ENCODE assay signal across 30 cellular contexts in genomic region chr6:50116390-50116789, GRCh38.
"Had no signal": no experiment of that assay in that cellular context is flagged by ENCODE, and none has a peak within 500 bp of the region (broad histone marks: within the 10 kb centered on the region; RNA-seq: fewer than 3 reads in every experiment).

No MANE protein-coding gene starts in this region.

- H3K36me3 Mint-ChIP-seq: activated naive CD8-positive, alpha-beta T cell treated with anti-CD3 and anti-CD28 coated beads for 36 hours; naive thymus-derived CD8-positive, alpha-beta T cell; stimulated activated memory B cell treated with anti-CD40 and anti-IgM and Interleukin-4, amounts not matched to agents 10 μg/mL and 1 μg/mL and 100 μg/mL, for 72 hours had no signal

- H3K27me3 Mint-ChIP-seq: activated naive CD8-positive, alpha-beta T cell treated with anti-CD3 and anti-CD28 coated beads for 36 hours; stimulated activated memory B cell treated with anti-CD40 and anti-IgM and Interleukin-4, amounts not matched to agents 10 μg/mL and 1 μg/mL and 100 μg/mL, for 72 hours; stimulated activated naive CD8-positive, alpha-beta T cell treated with anti-CD3 and anti-CD28 coated beads, Interleukin-15, amount 100 ng/mL, for 72 hours had no signal

- H3K36me3 ChIP-seq: adrenal gland, colonic mucosa, lower lobe of right lung, right atrium auricular region, upper lobe of left lung, vagina had no signal

- H3K9me3 Mint-ChIP-seq: activated naive CD8-positive, alpha-beta T cell treated with anti-CD3 and anti-CD28 coated beads for 36 hours; activated T-helper 1 cell treated with anti-CD3 and anti-CD28 coated beads, Interleukin-12 subunit alpha, Interleukin-12 subunit beta, Interleukin-2, Interleukin-4 antibody, amounts not matched to agents 30 ng/mL and 10 ng/mL and 1 ng/mL, durations not matched to agents 14 hours and 24 hours and 36 hours; neural crest cell had no signal

- H3K27ac Mint-ChIP-seq: activated naive CD4-positive, alpha-beta T cell treated with anti-CD3 and anti-CD28 coated beads for 36 hours; activated naive CD8-positive, alpha-beta T cell treated with anti-CD3 and anti-CD28 coated beads for 36 hours; activated T-helper 1 cell treated with anti-CD3 and anti-CD28 coated beads, Interleukin-12 subunit alpha, Interleukin-12 subunit beta, Interleukin-2, Interleukin-4 antibody, amounts not matched to agents 30 ng/mL and 10 ng/mL and 1 ng/mL, durations not matched to agents 14 hours and 24 hours and 36 hours; naive thymus-derived CD8-positive, alpha-beta T cell; stimulated activated memory B cell treated with anti-CD40 and anti-IgM and Interleukin-4, amounts not matched to agents 10 μg/mL and 1 μg/mL and 100 μg/mL, for 72 hours; stimulated activated naive CD8-positive, alpha-beta T cell treated with anti-CD3 and anti-CD28 coated beads, Interleukin-15, amount 100 ng/mL, for 72 hours had no signal

- DNase-seq: activated CD4-positive, alpha-beta T cell treated with anti-CD3 and anti-CD28 coated beads for 48 hours; activated CD4-positive, alpha-beta T cell treated with anti-CD3 and anti-CD28 coated beads, Interleukin-2, amount 50 U/mL, for 48 hours; activated CD8-positive, alpha-beta memory T cell treated with anti-CD3 and anti-CD28 coated beads for 24 hours; activated effector memory CD4-positive, alpha-beta T cell treated with anti-CD3 and anti-CD28 coated beads, Interleukin-2, amount 50 U/mL, for 16 hours; activated naive CD4-positive, alpha-beta T cell treated with anti-CD3 and anti-CD28 coated beads for 36 hours; activated naive CD8-positive, alpha-beta T cell treated with anti-CD3 and anti-CD28 coated beads for 36 hours; activated T-cell treated with anti-CD3 and anti-CD28 coated beads, Interleukin-2, amount 50 U/mL, for 1 hour; adrenal gland; aorta; body of pancreas; cerebellar nuclear complex; colonic mucosa; effector CD8-positive, alpha-beta T cell; kidney glomerular epithelial cell; lower lobe of right lung; mesenchymal stem cell; naive thymus-derived CD8-positive, alpha-beta T cell; stimulated activated CD4-positive, alpha-beta T cell treated with anti-CD3 and anti-CD28 coated beads, Interleukin-1b, Interleukin-23, amount 100 ng/mL, for 48 hours; stimulated activated CD4-positive, alpha-beta T cell treated with anti-CD3 and anti-CD28 coated beads, Interleukin-4, amount 100 ng/mL, for 4 hours; stimulated activated CD8-positive, alpha-beta memory T cell treated with anti-CD3 and anti-CD28 coated beads, Interleukin-4, amount 100 ng/mL, for 48 hours; stimulated activated naive CD8-positive, alpha-beta T cell treated with anti-CD3 and anti-CD28 coated beads, Interleukin-15, amount 100 ng/mL, for 72 hours; substantia nigra; upper lobe of left lung had no signal

- H3K4me3 Mint-ChIP-seq: activated naive CD4-positive, alpha-beta T cell treated with anti-CD3 and anti-CD28 coated beads for 36 hours; activated naive CD8-positive, alpha-beta T cell treated with anti-CD3 and anti-CD28 coated beads for 36 hours; activated T-helper 1 cell treated with anti-CD3 and anti-CD28 coated beads, Interleukin-12 subunit alpha, Interleukin-12 subunit beta, Interleukin-2, Interleukin-4 antibody, amounts not matched to agents 30 ng/mL and 10 ng/mL and 1 ng/mL, durations not matched to agents 14 hours and 24 hours and 36 hours; naive thymus-derived CD8-positive, alpha-beta T cell; neural crest cell; stimulated activated memory B cell treated with anti-CD40 and anti-IgM and Interleukin-4, amounts not matched to agents 10 μg/mL and 1 μg/mL and 100 μg/mL, for 72 hours; stimulated activated naive CD8-positive, alpha-beta T cell treated with anti-CD3 and anti-CD28 coated beads, Interleukin-15, amount 100 ng/mL, for 72 hours had no signal

- H3K4me2 ChIP-seq: smooth muscle cell had no signal

- H3K27me3 ChIP-seq: adrenal gland, body of pancreas, colonic mucosa, right atrium auricular region, upper lobe of left lung, vagina had no signal

- H3K4me1 Mint-ChIP-seq: activated naive CD8-positive, alpha-beta T cell treated with anti-CD3 and anti-CD28 coated beads for 36 hours; naive thymus-derived CD8-positive, alpha-beta T cell; stimulated activated memory B cell treated with anti-CD40 and anti-IgM and Interleukin-4, amounts not matched to agents 10 μg/mL and 1 μg/mL and 100 μg/mL, for 72 hours; stimulated activated naive CD8-positive, alpha-beta T cell treated with anti-CD3 and anti-CD28 coated beads, Interleukin-15, amount 100 ng/mL, for 72 hours had no signal

- H3K4me1 ChIP-seq: body of pancreas, colonic mucosa, lower lobe of right lung, right atrium auricular region, upper lobe of left lung, vagina had no signal

- H3K27ac ChIP-seq: adrenal gland, body of pancreas, colonic mucosa, lower lobe of right lung, right atrium auricular region, upper lobe of left lung, vagina, VCaP had no signal

- H3K9me3 ChIP-seq: adrenal gland, body of pancreas, colonic mucosa, lower lobe of right lung, right atrium auricular region, upper lobe of left lung, vagina had no signal

- H3K4me3 ChIP-seq: adrenal gland, body of pancreas, colonic mucosa, lower lobe of right lung, right atrium auricular region, smooth muscle cell, upper lobe of left lung, vagina had no signal
